ENCODE assay signal across 23 cellular contexts in the genomic region with DNA sequence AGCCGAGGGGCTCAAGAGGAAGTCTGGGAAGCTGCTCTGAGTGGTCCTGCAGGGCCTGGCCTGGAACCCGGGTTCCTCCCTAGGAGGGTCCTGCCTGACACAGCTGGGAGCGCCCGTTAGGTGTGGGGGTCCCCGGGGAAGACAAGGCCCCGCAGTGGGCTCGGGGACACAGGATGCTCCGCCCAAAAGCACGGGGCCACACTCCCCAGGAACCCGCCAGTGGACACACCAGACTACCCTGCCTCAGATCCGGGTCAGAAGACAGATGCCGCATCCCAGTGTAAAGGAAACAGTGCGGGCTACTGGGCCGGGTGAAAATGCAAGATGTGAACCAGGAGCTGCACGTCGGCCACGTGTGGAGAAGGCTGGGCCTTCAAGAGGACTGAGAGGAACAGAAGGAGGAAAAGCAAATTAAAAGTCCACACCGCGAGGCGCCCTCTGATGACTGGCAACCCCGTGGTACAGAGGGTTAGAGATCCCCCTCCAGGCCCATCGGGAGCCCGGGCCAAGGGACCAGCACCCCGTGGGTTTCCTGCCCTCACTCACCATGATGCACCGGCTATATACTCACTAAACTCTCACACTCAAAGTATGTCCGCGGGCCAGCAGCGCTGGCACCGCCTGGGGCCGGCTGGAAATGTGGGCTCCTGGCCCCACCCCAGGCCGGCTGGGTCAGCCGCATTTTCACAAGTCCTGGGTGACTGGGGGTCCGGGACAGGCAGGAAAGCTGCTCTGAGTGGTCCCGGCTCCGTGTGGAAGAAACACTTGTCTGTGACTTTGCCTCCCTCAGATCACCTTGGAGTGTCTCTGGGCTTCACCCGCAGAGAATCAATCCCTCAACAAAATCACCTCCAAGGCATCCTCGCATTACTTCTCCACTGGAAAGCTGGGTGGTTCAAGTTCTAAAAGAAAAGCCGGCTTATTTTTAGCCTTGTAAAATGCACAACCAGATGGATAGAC.
"Had no signal": no experiment of that assay in that cellular context is flagged by ENCODE, and none has a peak within 500 bp of the region (broad histone marks: within the 10 kb centered on the region; RNA-seq: fewer than 3 reads in every experiment).

No MANE protein-coding gene starts in this region.

- ATAC-seq: activated CD8-positive, alpha-beta T cell treated with anti-CD3 and anti-CD28 coated beads, Interleukin-2, amount 10 ng/mL, durations not matched to agents 7 days and 5 days; activated T-cell treated with anti-CD3 and anti-CD28 coated beads, Interleukin-2, amount 50 U/mL, for 4 hours; esophagus mucosa; gastrocnemius medialis; left lobe of liver; WTC11 had no signal

- H3K27ac ChIP-seq: cardiac muscle cell, colonic mucosa, gastrocnemius medialis, neural progenitor cell, parathyroid adenoma, tibial nerve, vagina had no signal

- H3K27me3 ChIP-seq: colonic mucosa, tibial nerve, vagina had no signal

- H3K9me3 ChIP-seq: colonic mucosa, gastrocnemius medialis, tibial nerve, vagina had no signal

- H3K36me3 ChIP-seq: cardiac muscle cell, colonic mucosa, gastrocnemius medialis, neural progenitor cell, tibial nerve, vagina had no signal

- H3K4me2 ChIP-seq: neural progenitor cell had no signal

- H2AFZ ChIP-seq: neural progenitor cell, parathyroid adenoma had no signal

- H3K4me3 ChIP-seq: cardiac muscle cell, colonic mucosa, gastrocnemius medialis, neural progenitor cell, tibial nerve, vagina had no signal

- FAIRE-seq: kidney, TTC549 had no signal

- DNase-seq: activated CD4-positive, alpha-beta T cell treated with anti-CD3 and anti-CD28 coated beads, Interleukin-2, amount 10 ng/mL, durations not matched to agents 24 days and 14 days; activated CD8-positive, alpha-beta T cell treated with anti-CD3 and anti-CD28 coated beads, Interleukin-2, amount 10 ng/mL, durations not matched to agents 7 days and 5 days; activated gamma-delta T cell; activated T-cell treated with anti-CD3 and anti-CD28 coated beads, Interleukin-2, amount 50 U/mL, for 4 hours; colonic mucosa; effector CD4-positive, alpha-beta T cell; gastrocnemius medialis; kidney; naive B cell; stimulated activated CD4-positive, alpha-beta T cell treated with anti-CD3 and anti-CD28 coated beads, Interleukin-12 subunit alpha, Interleukin-12 subunit beta, amount 100 ng/mL, for 4 hours; stimulated activated CD4-positive, alpha-beta T cell treated with anti-CD3 and anti-CD28 coated beads, Interleukin-1b, Interleukin-23, amount 100 ng/mL, for 48 hours; stimulated activated CD8-positive, alpha-beta memory T cell treated with anti-CD3 and anti-CD28 coated beads, Interleukin-4, amount 100 ng/mL, for 48 hours; stimulated activated naive CD4-positive, alpha-beta T cell; SW 1271 had no signal
